In the genomic region with DNA sequence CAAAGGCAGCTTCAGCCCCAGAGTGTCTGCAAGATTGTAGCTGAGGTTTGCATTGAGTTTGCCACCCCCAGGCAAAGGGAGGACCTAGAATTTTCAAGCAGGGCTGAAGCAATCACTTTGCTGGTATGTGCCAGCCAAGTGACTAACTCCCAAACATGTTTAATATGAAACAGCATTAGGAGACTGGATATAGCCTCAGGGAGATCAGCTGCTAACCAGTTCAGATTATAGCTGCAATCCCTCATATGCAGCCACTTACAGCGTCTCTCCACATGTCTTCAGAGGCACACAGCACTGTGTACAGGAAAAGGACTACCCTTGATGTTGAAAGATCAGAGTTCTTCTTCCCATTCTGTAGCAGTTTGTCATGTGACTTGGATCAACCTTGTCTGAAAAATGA, we compare ENCODE assay signal across 15 cellular contexts. TPM values are rescaled to one million over a fixed set of nuclear protein-coding genes. Genes with fewer than 3 reads are reported as not detected.
A peak's percentile ranks its signal among the peaks of the same experiment; 100 is the strongest.
DNase-seq lines count a peak whose midpoint lies in the region; TF ChIP-seq lines count a peak whose summit lies in the region.
"Had no signal": no experiment of that assay in that cellular context is flagged by ENCODE, and none has a peak within 500 bp of the region (broad histone marks: within the 10 kb centered on the region; RNA-seq: fewer than 3 reads in every experiment).

No MANE protein-coding gene starts in this region.

- no peak overlapping the region for H3K4me2 ChIP-seq in SK-N-SH

- no peak for TF ChIP-seq CTCF in AG04449 (IDR thresholded peaks at IDR 0.05; ENCODE audit: insufficient read depth, low read length, missing control alignments)
- TF ChIP-seq CTCF in HEK293 (tag by site-specific recombination; IDR thresholded peaks at IDR 0.05) = no peak
- TF ChIP-seq CTCF in SK-N-SH (IDR thresholded peaks at IDR 0.05) = no peak
- no peak for TF ChIP-seq CTCF in fibroblast of mammary gland (conservative IDR thresholded peaks at IDR 0.05; ENCODE audit: control insufficient read depth, insufficient read depth, low read depth, low read length)

- TF ChIP-seq RAD21 in SK-N-SH (IDR thresholded peaks at IDR 0.05; ENCODE audit: low read length) = no peak

- no peak overlapping the region for H2AFZ ChIP-seq in SK-N-SH (ENCODE audit: low read depth)

- H3K27ac ChIP-seq in HEK293 (ENCODE audit: extremely low read depth, low read depth, low read length) = no peak overlapping the region
- no peak overlapping the region for H3K27ac ChIP-seq in SK-N-SH (ENCODE audit: low read depth in 2 of 2, low read length in 1 of 2)

- POLR2A ChIA-PET in AG04449 (lab: Yijun Ruan, JAX) = interaction anchor here (0.8 kb wide), 1 partner anchor 39 kb away, joined by 4 read pairs; a partner anchor contains a TSS
- POLR2A ChIA-PET in HEK293 (lab: Yijun Ruan, JAX) = no interaction called here
- POLR2A ChIA-PET in SK-N-SH (lab: Yijun Ruan, JAX) = interaction anchor here (0.7 kb wide), 1 partner anchor 74 kb away, joined by 3 read pairs; no protein-coding TSS in a partner anchor

- H3K9me3 ChIP-seq in HEK293 (ENCODE audit: control insufficient read depth, insufficient read depth, low read depth, low read length) (no peaks in the 10 kb centered on the region), SK-N-SH (no peaks in the 10 kb centered on the region)

- H3K27me3 ChIP-seq in SK-N-SH (ENCODE audit: insufficient read depth) = no peaks in the 10 kb centered on the region

- H3K4me1 ChIP-seq in HEK293 (ENCODE audit: control insufficient read depth, insufficient read depth, low read length) (no peaks in the 10 kb centered on the region), SK-N-SH (ENCODE audit: control insufficient read depth in 1 of 2, insufficient read depth in 2 of 2, low read depth in 1 of 2, low read length in 1 of 2) (peaks cover 0 to 10% of the 10 kb centered on the region in 2 experiments; a peak in 2 of 4 replicates)

- TF ChIP-seq EP300 in SK-N-SH (IDR thresholded peaks at IDR 0.05; ENCODE audit: borderline replicate concordance in 1 of 2, low read depth in 1 of 2, low read length in 1 of 2) = peak in 1 of 2 experiments; percentile 54; a peak in 1 of 4 replicates

- no peaks in the 10 kb centered on the region for H4K20me1 ChIP-seq in SK-N-SH (ENCODE audit: insufficient read depth)

- CTCF ChIA-PET in AG04449 (lab: Yijun Ruan, JAX) = interaction anchor here (1.3 to 3.9 kb wide), 3 partner anchors 8 to 117 kb away, joined by 5 to 31 read pairs (median 14); no protein-coding TSS in a partner anchor
- CTCF ChIA-PET in HEK293 (lab: Yijun Ruan, JAX) = no interaction called here
- CTCF ChIA-PET in SK-N-SH (lab: Yijun Ruan, JAX) = interaction anchor here (1.0 kb wide), 1 partner anchor 9 kb away, joined by 3 read pairs; no protein-coding TSS in a partner anchor

- no peaks in the 10 kb centered on the region for H3F3A ChIP-seq in SK-N-SH (replicated peaks; ENCODE audit: insufficient read depth)

- H3K4me3 ChIP-seq in AG04449 (ENCODE audit: low read depth, low read length) (no peak overlapping the region), HEK293 (ENCODE audit: low read depth, low read length) (no peak overlapping the region), SK-N-SH (ENCODE audit: low read depth in 2 of 2, low read length in 1 of 2) (no peak overlapping the region), fibroblast of mammary gland (ENCODE audit: control insufficient read depth, low read depth, low read length) (no peak overlapping the region)
- H3K4me3 ChIP-seq: skin epidermis had no signal

- DNase-seq in AG04449 (ENCODE audit: low read depth, low spot score) = peak; percentile 37
- DNase-seq in SK-N-SH = peak; percentile 36
- DNase-seq in fibroblast of mammary gland (ENCODE audit: low read depth) = peak; percentile 35
- no peak for DNase-seq in NCI-H1105 (lab: John Stamatoyannopoulos, UW)
- no peak for DNase-seq in mesenteric fat pad (ENCODE audit: low spot score)
- no peak for DNase-seq in anterior cingulate cortex (lab: John Stamatoyannopoulos, UW)
- no peak for DNase-seq in nucleus accumbens (lab: John Stamatoyannopoulos, UW)
- DNase-seq: activated CD4-positive, alpha-beta memory T cell treated with anti-CD3 and anti-CD28 coated beads, Interleukin-2, amount 10 ng/mL, durations not matched to agents 7 days and 5 days; CD8-positive, alpha-beta memory T cell; hippocampal formation; KBM-7; kidney glomerular epithelial cell; occipital lobe had no signal

- no peaks in the 10 kb centered on the region for H3K36me3 ChIP-seq in HEK293 (ENCODE audit: control insufficient read depth in 2 of 2, insufficient read depth in 1 of 2, low read length in 2 of 2)
- H3K36me3 ChIP-seq in SK-N-SH (replicated peaks in 1 of 2; ENCODE audit: control insufficient read depth in 1 of 2, insufficient read depth in 2 of 2, low read length in 1 of 2) = no peaks in the 10 kb centered on the region

- no peak overlapping the region for H3K9ac ChIP-seq in SK-N-SH

- no peaks in the 10 kb centered on the region for H3K9me2 ChIP-seq in SK-N-SH

- 0% methylated on average over 1 of the region's 1 CpG for WGBS in SK-N-SH (ENCODE audit: low lambda C conversion rate)

- no peaks in the 10 kb centered on the region for H3K79me2 ChIP-seq in SK-N-SH (ENCODE audit: insufficient read depth)

TF ChIP-seq in HEK293, 187 proteins besides CTCF, POLR2A, EP300 and RAD21 (continues in another document):
- peak; percentile 48 for TF ChIP-seq FEZF1 (tag by site-specific recombination; IDR thresholded peaks at IDR 0.05)
- TF ChIP-seq HOXC10 (CRISPR knock-in tag; IDR thresholded peaks at IDR 0.05) = no peak
- no peak for TF ChIP-seq ZNF324 (tag by site-specific recombination; IDR thresholded peaks at IDR 0.05)
- TF ChIP-seq, protein P1, sequence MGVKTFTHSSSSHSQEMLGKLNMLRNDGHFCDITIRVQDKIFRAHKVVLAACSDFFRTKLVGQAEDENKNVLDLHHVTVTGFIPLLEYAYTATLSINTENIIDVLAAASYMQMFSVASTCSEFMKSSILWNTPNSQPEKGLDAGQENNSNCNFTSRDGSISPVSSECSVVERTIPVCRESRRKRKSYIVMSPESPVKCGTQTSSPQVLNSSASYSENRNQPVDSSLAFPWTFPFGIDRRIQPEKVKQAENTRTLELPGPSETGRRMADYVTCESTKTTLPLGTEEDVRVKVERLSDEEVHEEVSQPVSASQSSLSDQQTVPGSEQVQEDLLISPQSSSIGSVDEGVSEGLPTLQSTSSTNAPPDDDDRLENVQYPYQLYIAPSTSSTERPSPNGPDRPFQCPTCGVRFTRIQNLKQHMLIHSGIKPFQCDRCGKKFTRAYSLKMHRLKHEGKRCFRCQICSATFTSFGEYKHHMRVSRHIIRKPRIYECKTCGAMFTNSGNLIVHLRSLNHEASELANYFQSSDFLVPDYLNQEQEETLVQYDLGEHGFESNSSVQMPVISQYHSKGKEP (tag by site-specific recombination; IDR thresholded peaks at IDR 0.05) = no peak
- TF ChIP-seq ZNF19 (tag by site-specific recombination; IDR thresholded peaks at IDR 0.05; ENCODE audit: low read depth) = no peak

TF ChIP-seq in SK-N-SH, 30 proteins besides CTCF, POLR2A, EP300 and RAD21:
- TF ChIP-seq NRF1 (IDR thresholded peaks at IDR 0.05; ENCODE audit: low read depth, low read length) (no peak), GATA2 (CRISPR knock-in tag; IDR thresholded peaks at IDR 0.05) (no peak), RCOR1 (IDR thresholded peaks at IDR 0.05; ENCODE audit: low read length) (peak; percentile 82), MXI1 (IDR thresholded peaks at IDR 0.05; ENCODE audit: low read depth, low read length) (peak; percentile 34; the same call in 1 of the 2 replicates), CHD2 (IDR thresholded peaks at IDR 0.05; ENCODE audit: low read length, partially characterized antibody) (peak; percentile 45), POLR2AphosphoS5 (IDR thresholded peaks at IDR 0.05; ENCODE audit: low read depth, low read length) (no peak), YY1 (IDR thresholded peaks at IDR 0.05; ENCODE audit: low read depth) (no peak), TAF1 (IDR thresholded peaks at IDR 0.05; ENCODE audit: borderline replicate concordance, low read depth, low read length) (no peak), FOXM1 (IDR thresholded peaks at IDR 0.05; ENCODE audit: low read depth) (no peak), SIN3A (IDR thresholded peaks at IDR 0.05; ENCODE audit: borderline replicate concordance, low read depth, low read length) (no peak)
- TF ChIP-seq, protein P2, sequence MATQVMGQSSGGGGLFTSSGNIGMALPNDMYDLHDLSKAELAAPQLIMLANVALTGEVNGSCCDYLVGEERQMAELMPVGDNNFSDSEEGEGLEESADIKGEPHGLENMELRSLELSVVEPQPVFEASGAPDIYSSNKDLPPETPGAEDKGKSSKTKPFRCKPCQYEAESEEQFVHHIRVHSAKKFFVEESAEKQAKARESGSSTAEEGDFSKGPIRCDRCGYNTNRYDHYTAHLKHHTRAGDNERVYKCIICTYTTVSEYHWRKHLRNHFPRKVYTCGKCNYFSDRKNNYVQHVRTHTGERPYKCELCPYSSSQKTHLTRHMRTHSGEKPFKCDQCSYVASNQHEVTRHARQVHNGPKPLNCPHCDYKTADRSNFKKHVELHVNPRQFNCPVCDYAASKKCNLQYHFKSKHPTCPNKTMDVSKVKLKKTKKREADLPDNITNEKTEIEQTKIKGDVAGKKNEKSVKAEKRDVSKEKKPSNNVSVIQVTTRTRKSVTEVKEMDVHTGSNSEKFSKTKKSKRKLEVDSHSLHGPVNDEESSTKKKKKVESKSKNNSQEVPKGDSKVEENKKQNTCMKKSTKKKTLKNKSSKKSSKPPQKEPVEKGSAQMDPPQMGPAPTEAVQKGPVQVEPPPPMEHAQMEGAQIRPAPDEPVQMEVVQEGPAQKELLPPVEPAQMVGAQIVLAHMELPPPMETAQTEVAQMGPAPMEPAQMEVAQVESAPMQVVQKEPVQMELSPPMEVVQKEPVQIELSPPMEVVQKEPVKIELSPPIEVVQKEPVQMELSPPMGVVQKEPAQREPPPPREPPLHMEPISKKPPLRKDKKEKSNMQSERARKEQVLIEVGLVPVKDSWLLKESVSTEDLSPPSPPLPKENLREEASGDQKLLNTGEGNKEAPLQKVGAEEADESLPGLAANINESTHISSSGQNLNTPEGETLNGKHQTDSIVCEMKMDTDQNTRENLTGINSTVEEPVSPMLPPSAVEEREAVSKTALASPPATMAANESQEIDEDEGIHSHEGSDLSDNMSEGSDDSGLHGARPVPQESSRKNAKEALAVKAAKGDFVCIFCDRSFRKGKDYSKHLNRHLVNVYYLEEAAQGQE (IDR thresholded peaks at IDR 0.05; ENCODE audit: low read depth, low read length) = no peak
- TF ChIP-seq, protein P3, sequence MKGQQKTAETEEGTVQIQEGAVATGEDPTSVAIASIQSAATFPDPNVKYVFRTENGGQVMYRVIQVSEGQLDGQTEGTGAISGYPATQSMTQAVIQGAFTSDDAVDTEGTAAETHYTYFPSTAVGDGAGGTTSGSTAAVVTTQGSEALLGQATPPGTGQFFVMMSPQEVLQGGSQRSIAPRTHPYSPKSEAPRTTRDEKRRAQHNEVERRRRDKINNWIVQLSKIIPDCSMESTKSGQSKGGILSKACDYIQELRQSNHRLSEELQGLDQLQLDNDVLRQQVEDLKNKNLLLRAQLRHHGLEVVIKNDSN (IDR thresholded peaks at IDR 0.05; ENCODE audit: borderline replicate concordance, low read depth) = no peak

RNA-seq across cellular contexts. Expression of a gene that starts 38.4 kb away (rescaled TPM):
- polyA plus RNA-seq in SK-N-SH (2012; rRNA removed) = 3.9 and 4.9 TPM in 2 replicates
- 5.6 and 5.9 TPM in 2 replicates for polyA plus RNA-seq in SK-N-SH (2012; cell fraction: cytosol; rRNA removed)
- polyA plus RNA-seq in SK-N-SH (2012; cell fraction: nucleus; rRNA removed) = 3.0 and 4.4 TPM in 2 replicates
- 7.8 TPM for total RNA-seq in mesenteric fat pad

Comparison
In these comparisons a context has a peak if more than half of its experiments do, and no peak if none do; other contexts are left out.
1. DNase-seq: peak in AG04449 (single experiment), SK-N-SH (single experiment) and fibroblast of mammary gland (single experiment); none in NCI-H1105 (single experiment), mesenteric fat pad (single experiment), anterior cingulate cortex (0 of 58) and nucleus accumbens (0 of 56).